ENCODE assay signal across 21 cellular contexts in genomic region chr9:27442464-27442863, GRCh38.
DNase-seq lines count a peak whose midpoint lies in the region; ATAC-seq, FAIRE-seq and TF ChIP-seq lines count a peak whose summit lies in the region.
"Had no signal": no experiment of that assay in that cellular context is flagged by ENCODE, and none has a peak within 500 bp of the region (broad histone marks: within the 10 kb centered on the region; RNA-seq: fewer than 3 reads in every experiment).

No MANE protein-coding gene starts in this region.

- H3K36me3 Mint-ChIP-seq in WTC11: no peaks in the 10 kb centered on the region
- H3K36me3 Mint-ChIP-seq: activated CD8-positive, alpha-beta memory T cell treated with anti-CD3 and anti-CD28 coated beads, Interleukin-2, amount 10 ng/mL, durations not matched to agents 7 days and 5 days had no signal

- TF ChIP-seq CTCF in WTC11 (IDR thresholded peaks at IDR 0.05): no peak
- no peak for TF ChIP-seq CTCF in transverse colon (IDR thresholded peaks at IDR 0.05)

- peaks cover 46% of the 10 kb centered on the region for H3K4me1 Mint-ChIP-seq in WTC11

- H3K27ac Mint-ChIP-seq in WTC11: no peak overlapping the region
- H3K27ac Mint-ChIP-seq: activated CD8-positive, alpha-beta memory T cell treated with anti-CD3 and anti-CD28 coated beads, Interleukin-2, amount 10 ng/mL, durations not matched to agents 7 days and 5 days; activated naive CD4-positive, alpha-beta T cell treated with anti-CD3 and anti-CD28 coated beads for 36 hours had no signal

- FAIRE-seq in H54 (lab: Jason Lieb, UNC): no peak

- in situ Hi-C loops in transverse colon (cut with MboI; ENCODE audit: low pct_ligation_motif_present in 1 of 4, low pct_unique_long_range_greater_than_20kb in 1 of 4, low sequenced_read_pairs in 3 of 4): no loop called here

- H3K27me3 Mint-ChIP-seq in WTC11 (ENCODE audit: low read depth): no peaks in the 10 kb centered on the region
- H3K27me3 Mint-ChIP-seq: activated CD8-positive, alpha-beta memory T cell treated with anti-CD3 and anti-CD28 coated beads, Interleukin-2, amount 10 ng/mL, durations not matched to agents 7 days and 5 days had no signal

- CTCF ChIA-PET in WTC11 (lab: Charles Lee): interaction anchor here (1.1 kb wide), 1 partner anchor 109 kb away, joined by 5 read pairs; no protein-coding TSS in a partner anchor

- no peaks in the 10 kb centered on the region for H3K27me3 ChIP-seq in transverse colon
- H3K27me3 ChIP-seq: heart left ventricle, tibial artery had no signal

- WGBS in transverse colon (ENCODE audit: low coverage in 1 of 2), 2 donors: 49 to 58% methylated on average over 2 to 4 of the region's 4 CpGs

- TF ChIP-seq POLR2A in transverse colon (IDR thresholded peaks at IDR 0.05) (no peak), H54 (IDR thresholded peaks at IDR 0.05; ENCODE audit: low read depth, low read length) (no peak)

- no peaks in the 10 kb centered on the region for H3K36me3 ChIP-seq in transverse colon
- H3K36me3 ChIP-seq: heart left ventricle, tibial artery, WERI-Rb-1 had no signal

- no peak overlapping the region for H3K4me3 Mint-ChIP-seq in WTC11
- H3K4me3 Mint-ChIP-seq: activated CD8-positive, alpha-beta memory T cell treated with anti-CD3 and anti-CD28 coated beads, Interleukin-2, amount 10 ng/mL, durations not matched to agents 7 days and 5 days; activated naive CD4-positive, alpha-beta T cell treated with anti-CD3 and anti-CD28 coated beads for 36 hours had no signal

- intact Hi-C loops in transverse colon (cut with DNase I; ENCODE audit: low total_unique reads): no loop called here

- no peaks in the 10 kb centered on the region for H3K9me3 ChIP-seq in transverse colon
- H3K9me3 ChIP-seq: heart left ventricle, tibial artery had no signal

- no peak overlapping the region for H3K4me3 ChIP-seq in transverse colon
- H3K4me3 ChIP-seq: heart left ventricle, tibial artery had no signal

- H3K27ac ChIP-seq in transverse colon: peak overlapping the region; percentile 52 to 77 (median 62)
- H3K27ac ChIP-seq: heart left ventricle, KMS-11, tibial artery, WERI-Rb-1 had no signal

- H3K9me3 Mint-ChIP-seq in WTC11: no peaks in the 10 kb centered on the region
- H3K9me3 Mint-ChIP-seq: activated naive CD4-positive, alpha-beta T cell treated with anti-CD3 and anti-CD28 coated beads for 36 hours had no signal

- POLR2A ChIA-PET in WTC11 (lab: Charles Lee): no interaction called here

- peak; percentile 75 for ATAC-seq in WTC11
- peak; percentile 79 for ATAC-seq in left lobe of liver
- ATAC-seq in HG03025 (IDR thresholded peaks at IDR 0.05; ENCODE audit: low FRiP score, unreplicated experiment): no peak
- ATAC-seq: heart left ventricle, Right ventricle myocardium inferior had no signal

- H3K4me1 ChIP-seq in transverse colon: peaks cover 3 to 43% (median 25%) of the 10 kb centered on the region in 4 donors

- peak; percentile 8 for DNase-seq in NCI-H2171 (lab: John Stamatoyannopoulos, UW)
- no peak for DNase-seq in WTC11 (ENCODE audit: low spot score)
- peak; percentile 60 for DNase-seq in left lobe of liver (ENCODE audit: low spot score)
- peak; percentile 71 for DNase-seq in transverse colon
- DNase-seq in H54 (ENCODE audit: insufficient read length, low spot score): no peak
- DNase-seq in activated gamma-delta T cell (lab: John Stamatoyannopoulos, UW): no peak
- DNase-seq: activated CD8-positive, alpha-beta memory T cell treated with anti-CD3 and anti-CD28 coated beads, Interleukin-2, amount 10 ng/mL, durations not matched to agents 7 days and 5 days; activated naive CD4-positive, alpha-beta T cell treated with anti-CD3 and anti-CD28 coated beads for 36 hours; activated T-cell treated with anti-CD3 and anti-CD28 coated beads, Interleukin-2, amount 50 U/mL, for 48 hours; foreskin fibroblast; heart left ventricle; kidney glomerular epithelial cell; NCI-H1417 treated with DMSO at 0.1 percent for 48 hours; NCI-H2107; NCI-H446 treated with DMSO at 0.1 percent for 48 hours; nucleus accumbens; tibial artery; WERI-Rb-1 had no signal

- TF ChIP-seq EP300 in transverse colon (IDR thresholded peaks at IDR 0.05; ENCODE audit: low read depth): no peak

TF ChIP-seq in WTC11, 78 proteins besides CTCF, POLR2A, EP300 and RAD21:
- TF ChIP-seq ARID4B (CRISPR knock-in tag; IDR thresholded peaks at IDR 0.05; ENCODE audit: borderline replicate concordance): no peak
- no peak for TF ChIP-seq FOXP1 (CRISPR knock-in tag; IDR thresholded peaks at IDR 0.05; ENCODE audit: borderline replicate concordance)
- TF ChIP-seq ZNF138 (CRISPR knock-in tag; conservative IDR thresholded peaks at IDR 0.05): no peak

Comparison
In these comparisons a context has a peak if more than half of its experiments do, and no peak if none do; other contexts are left out.
1. DNase-seq: peak in NCI-H2171 (single experiment), left lobe of liver (single experiment) and transverse colon (single experiment); none in WTC11 (single experiment), H54 (single experiment) and activated gamma-delta T cell (single experiment).